In the genomic region with DNA sequence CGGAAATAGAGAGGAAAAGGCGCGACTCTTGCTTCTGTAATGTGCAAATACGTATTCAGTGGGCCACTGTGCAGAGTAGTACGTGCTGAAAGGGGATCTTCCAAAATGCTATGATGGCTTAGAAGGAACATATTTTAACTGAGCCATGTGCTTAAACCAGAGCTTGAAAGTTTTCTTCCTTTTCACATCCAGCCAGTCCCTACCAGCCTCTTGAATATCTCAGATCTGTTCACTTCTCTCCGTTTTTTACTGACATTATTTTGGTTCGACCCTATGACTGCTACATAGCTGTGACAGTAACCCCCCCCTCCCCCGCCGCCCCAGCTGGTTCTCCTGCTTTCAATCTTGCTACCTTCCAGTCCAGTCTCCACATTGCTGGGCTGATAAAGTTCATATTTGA, we compare ENCODE assay signal across 8 cellular contexts. TPM values are rescaled to one million over a fixed set of nuclear protein-coding genes. Genes with fewer than 3 reads are reported as not detected.
DNase-seq lines count a peak whose midpoint lies in the region; ATAC-seq, FAIRE-seq and TF ChIP-seq lines count a peak whose summit lies in the region.

No MANE protein-coding gene starts in this region.

- 0% methylated on average over 9 of the region's 9 CpGs; no CpG with 5 or more reads in 1 of the 2 experiments for WGBS in H1 (ENCODE audit: extremely low coverage in 1 of 2, insufficient coverage in 1 of 2, insufficient read length in 1 of 2, insufficient replicate concordance in 2 of 2, low coverage in 1 of 2, low lambda C conversion rate in 2 of 2, missing lambda C conversion rate in 1 of 2), 2 experiments

- no peak overlapping the region for H3K14ac ChIP-seq in H1 (ENCODE audit: insufficient read length)

- TF ChIP-seq EP300 in H1 (IDR thresholded peaks at IDR 0.05; ENCODE audit: borderline replicate concordance in 1 of 2, low read depth in 2 of 2, low read length in 2 of 2), result no peak

- H3K9me3 ChIP-seq in OCI-LY7 (ENCODE audit: low read length) (no peaks in the 10 kb centered on the region), H1 (ENCODE audit: insufficient read depth in 2 of 2, low read depth in 1 of 2, low read length in 1 of 2) (no peaks in the 10 kb centered on the region), parathyroid adenoma (ENCODE audit: control insufficient read depth, low read length) (no peaks in the 10 kb centered on the region)

- H3K23ac ChIP-seq in H1 (ENCODE audit: insufficient read length), result no peak overlapping the region

- CTCF ChIA-PET in OCI-LY7 (lab: Charles Lee; ENCODE audit: unreplicated experiment) (interaction anchor here (0.8 to 1.4 kb wide), 5 partner anchors 9 to 390 kb away, joined by 3 to 5 read pairs (median 3); no protein-coding TSS in a partner anchor), H1 (lab: Charles Lee; ENCODE audit: partially characterized antibody) (interaction anchor here (1.4 to 8.2 kb wide), 3 partner anchors 10 to 131 kb away, joined by 3 to 82 read pairs (median 7); no protein-coding TSS in a partner anchor)

- no peak overlapping the region for H4K91ac ChIP-seq in H1 (replicated peaks; ENCODE audit: insufficient read length, low read length)

- H3K27ac ChIP-seq in OCI-LY7 (ENCODE audit: low read depth, low read length, poor library complexity, severe bottlenecking), result peak overlapping the region; percentile 67
- H3K27ac ChIP-seq in H1 (ENCODE audit: low read depth, low read length), result no peak overlapping the region; the same call in 1 of the 2 replicates
- no peak overlapping the region for H3K27ac ChIP-seq in parathyroid adenoma

- H3K27me3 ChIP-seq in GM06990 (replicated peaks; ENCODE audit: control insufficient read depth, insufficient read depth, low read length) (no peaks in the 10 kb centered on the region), H1 (replicated peaks in 1 of 4; ENCODE audit: control insufficient read depth in 3 of 4, extremely low read depth in 1 of 4, insufficient read depth in 3 of 4, low read length in 3 of 4) (no peaks in the 10 kb centered on the region), parathyroid adenoma (ENCODE audit: control insufficient read depth, insufficient read depth, low read length) (no peaks in the 10 kb centered on the region)

- no peak overlapping the region for H2BK5ac ChIP-seq in H1 (ENCODE audit: low read depth, low read length)

- ATAC-seq in HG03571 (IDR thresholded peaks at IDR 0.05; ENCODE audit: unreplicated experiment) (no peak), GM21390 (IDR thresholded peaks at IDR 0.05; ENCODE audit: unreplicated experiment) (no peak), GM21423 (IDR thresholded peaks at IDR 0.05; ENCODE audit: unreplicated experiment) (no peak)

- no peak for TF ChIP-seq POLR2A in H1 (IDR thresholded peaks at IDR 0.05; ENCODE audit: control extremely low read depth in 1 of 2, low read depth in 2 of 2, low read length in 2 of 2)

- H3K23me2 ChIP-seq in H1 (ENCODE audit: low read depth, low read length), result peaks cover 13% of the 10 kb centered on the region

- DNase-seq in GM06990 (ENCODE audit: extremely low read depth, insufficient read length) (no peak), OCI-LY7 (ENCODE audit: low spot score) (peak; percentile 42), H1 (ENCODE audit: low read depth in 1 of 2, low spot score in 2 of 2) (no peak), DMS79 treated with DMSO at 0.1 percent for 48 hours (lab: John Stamatoyannopoulos, UW) (no peak)

- no peak overlapping the region for H2BK15ac ChIP-seq in H1 (ENCODE audit: low read length)

- peaks cover 65% of the 10 kb centered on the region for H3K4me1 ChIP-seq in OCI-LY7 (ENCODE audit: insufficient read depth, low read length, poor library complexity, severe bottlenecking)
- peaks cover 0 to 7% (median 5%) of the 10 kb centered on the region in 4 experiments; a peak in 5 of 7 replicates for H3K4me1 ChIP-seq in H1 (replicated peaks in 1 of 4; ENCODE audit: control insufficient read depth in 3 of 4, insufficient read depth in 4 of 4, low read length in 3 of 4)
- no peaks in the 10 kb centered on the region for H3K4me1 ChIP-seq in parathyroid adenoma

- peaks cover 3% of the 10 kb centered on the region for H3K79me1 ChIP-seq in H1 (ENCODE audit: low read depth, low read length)

- no peak for TF ChIP-seq CTCF in GM06990 (IDR thresholded peaks at IDR 0.05; ENCODE audit: insufficient read depth, low read length, poor library complexity, severe bottlenecking)
- no peak for TF ChIP-seq CTCF in OCI-LY7 (conservative IDR thresholded peaks at IDR 0.05; ENCODE audit: low read length)
- no peak for TF ChIP-seq CTCF in H1 (IDR thresholded peaks at IDR 0.05; ENCODE audit: control extremely low read depth in 1 of 3, insufficient read depth in 1 of 3, low read depth in 1 of 3, low read length in 3 of 3)
- no peak for TF ChIP-seq CTCF in parathyroid adenoma (IDR thresholded peaks at IDR 0.05)

- H2BK20ac ChIP-seq in H1 (ENCODE audit: low read length), result no peak overlapping the region

- H4K8ac ChIP-seq in H1 (ENCODE audit: extremely low read depth, insufficient read depth, low read length), result no peak overlapping the region

- FAIRE-seq in H1 (lab: Jason Lieb, UNC), result no peak

- intact Hi-C loops in OCI-LY7 (cut with micrococcal nuclease; ENCODE audit: unreplicated experiment), result loop anchor here (10.0 kb wide), 1 partner anchor 293 kb away; a partner anchor contains a TSS

- H2BK120ac ChIP-seq in H1 (replicated peaks; ENCODE audit: low read depth, low read length), result no peak overlapping the region

- H3K4me2 ChIP-seq in OCI-LY7 (ENCODE audit: low read length) (peak overlapping the region; percentile 83), H1 (ENCODE audit: insufficient read depth in 1 of 2, low read depth in 2 of 2, low read length in 2 of 2) (peak overlapping the region; percentile 98 to 100), parathyroid adenoma (ENCODE audit: low read length) (no peak overlapping the region)

- H4K5ac ChIP-seq in H1 (ENCODE audit: insufficient read length, low read depth, low read length), result no peak overlapping the region

- H3K4me3 ChIP-seq in GM06990 (replicated peaks; ENCODE audit: low read depth, low read length), result peak overlapping the region; percentile 88
- H3K4me3 ChIP-seq in OCI-LY7 (ENCODE audit: low read depth, low read length, poor library complexity, severe bottlenecking), result peak overlapping the region; percentile 79
- peak overlapping the region; percentile 79 to 97 (median 87) for H3K4me3 ChIP-seq in H1 (ENCODE audit: extremely low read depth in 1 of 4, insufficient read depth in 2 of 4, low read depth in 3 of 4, low read length in 4 of 4)
- H3K4me3 ChIP-seq in parathyroid adenoma (ENCODE audit: low read depth, low read length), result no peak overlapping the region

- POLR2A ChIA-PET in OCI-LY7 (lab: Charles Lee), result interaction anchor here (0.5 to 4.6 kb wide), 32 partner anchors 9 to 390 kb away, joined by 3 to 36 read pairs (median 3); a partner anchor contains a TSS
- POLR2A ChIA-PET in H1 (lab: Charles Lee; ENCODE audit: partially characterized antibody), result interaction anchor here (0.5 to 2.5 kb wide), 15 partner anchors 17 to 1377 kb away, joined by 3 to 11 read pairs (median 3); a partner anchor contains a TSS

- TF ChIP-seq RAD21 in H1 (IDR thresholded peaks at IDR 0.05 in 1 of 2, conservative IDR thresholded peaks at IDR 0.05 in 1 of 2; ENCODE audit: low read depth in 2 of 2, low read length in 2 of 2), result no peak

- peak overlapping the region; percentile 54 to 85 (median 74) for H3K9ac ChIP-seq in H1 (replicated peaks in 1 of 4; ENCODE audit: extremely low read depth in 1 of 4, low read depth in 3 of 4, low read length in 3 of 4)
- H3K9ac ChIP-seq in parathyroid adenoma, result no peak overlapping the region

- no peaks in the 10 kb centered on the region for H3K36me3 ChIP-seq in GM06990 (ENCODE audit: control insufficient read depth, insufficient read depth, low read length)
- H3K36me3 ChIP-seq in OCI-LY7 (ENCODE audit: insufficient read depth, low read length), result no peaks in the 10 kb centered on the region; the same call in 1 of the 2 replicates
- no peaks in the 10 kb centered on the region for H3K36me3 ChIP-seq in H1 (ENCODE audit: control insufficient read depth in 2 of 4, insufficient read depth in 4 of 4, low read length in 3 of 4)
- no peaks in the 10 kb centered on the region for H3K36me3 ChIP-seq in parathyroid adenoma (ENCODE audit: control insufficient read depth, insufficient read depth, low read length)

- no peaks in the 10 kb centered on the region for H3K9me2 ChIP-seq in OCI-LY7 (ENCODE audit: insufficient read depth, low read length)

- H3K4ac ChIP-seq in H1 (replicated peaks; ENCODE audit: insufficient read length, low read depth, low read length), result no peak overlapping the region

- BruUV-seq in OCI-LY7 (replicated peaks; lab: Mats Ljungman, UMichigan), result TSS peak; percentile 74

- no peak overlapping the region for H3K56ac ChIP-seq in H1 (replicated peaks; ENCODE audit: insufficient read length, low read depth, low read length)

- H4K20me1 ChIP-seq in OCI-LY7 (ENCODE audit: insufficient read depth, low read length), result peaks cover 18% of the 10 kb centered on the region; the same call in 1 of the 2 replicates
- H4K20me1 ChIP-seq in H1 (replicated peaks in 1 of 2; ENCODE audit: control insufficient read depth in 1 of 2, insufficient read depth in 2 of 2, low read length in 2 of 2), result peaks cover 0 to 3% of the 10 kb centered on the region in 2 experiments

- peak overlapping the region; percentile 80 for H2AFZ ChIP-seq in OCI-LY7 (ENCODE audit: low read length)
- peak overlapping the region; percentile 37; the same call in 1 of the 2 replicates for H2AFZ ChIP-seq in H1 (ENCODE audit: low read length)
- peak overlapping the region; percentile 84 for H2AFZ ChIP-seq in parathyroid adenoma

- H3K79me2 ChIP-seq in OCI-LY7 (ENCODE audit: insufficient read depth, low read depth, low read length), result peaks cover 59% of the 10 kb centered on the region
- peaks cover 12 to 70% of the 10 kb centered on the region in 2 experiments for H3K79me2 ChIP-seq in H1 (ENCODE audit: control insufficient read depth in 1 of 2, insufficient read depth in 2 of 2, low read length in 2 of 2)
- H3K79me2 ChIP-seq in parathyroid adenoma, result no peaks in the 10 kb centered on the region

- no peak overlapping the region for H2BK12ac ChIP-seq in H1 (ENCODE audit: low read depth, low read length)

- H3K18ac ChIP-seq in H1 (ENCODE audit: extremely low read depth, low read length), result no peak overlapping the region

- no peak overlapping the region for H2AK5ac ChIP-seq in H1 (ENCODE audit: low read depth, low read length)

RNA-seq across cellular contexts. Expression of a gene that starts 0.6 kb away (rescaled TPM):
- total RNA-seq in OCI-LY7 (2014; rRNA removed; shearing (Covaris generic)), result 14.6 and 16.7 TPM in 2 replicates
- 23.1 and 30.9 TPM in 2 replicates for total RNA-seq in OCI-LY7 (2022)
- total RNA-seq in H1 (2021; fragmentation: NEBNext Ultra II Directional; extraction: Animal tissue kit (Norgen Biotek cat#: 25700)), result 24.0 and 25.7 TPM in 2 replicates
- 6.2 and 11.6 TPM in 2 replicates for polyA plus RNA-seq in H1 (2011; rRNA removed)
- 11.2 TPM for polyA plus RNA-seq in H1 (2011; cell fraction: cytosol; rRNA removed)
- polyA plus RNA-seq in H1 (2011; cell fraction: nucleus; rRNA removed), result 13.7 TPM
- 13.0 to 25.1 TPM (median 22.2 TPM) in 4 replicates for polyA plus RNA-seq in H1 (2012, experiment 1 of 2)
- polyA plus RNA-seq in H1 (2012, experiment 2 of 2), result 1.9 TPM
- polyA plus RNA-seq in H1 (2013, experiment 1 of 2), result 18.6 TPM
- 18.7 TPM for polyA plus RNA-seq in H1 (2013, experiment 2 of 2)
- 38.5 and 40.0 TPM in 2 replicates for polyA minus RNA-seq in H1 (2011; rRNA and poly(A)+ RNA removed)
- polyA minus RNA-seq in H1 (2011; cell fraction: cytosol; rRNA and poly(A)+ RNA removed), result 11.2 TPM
- polyA minus RNA-seq in H1 (2011; cell fraction: nucleus; rRNA and poly(A)+ RNA removed), result 51.0 TPM

RNA-seq across cellular contexts. Expression of a gene that starts 1.9 kb away (rescaled TPM):
- total RNA-seq in OCI-LY7 (2014; rRNA removed; shearing (Covaris generic)), result 6.5 and 11.0 TPM in 2 replicates
- 17.4 and 18.3 TPM in 2 replicates for total RNA-seq in OCI-LY7 (2022)
- total RNA-seq in H1 (2021; fragmentation: NEBNext Ultra II Directional; extraction: Animal tissue kit (Norgen Biotek cat#: 25700)), result 62.6 and 63.8 TPM in 2 replicates
- 44.2 and 84.4 TPM in 2 replicates for polyA plus RNA-seq in H1 (2011; rRNA removed)
- 61.6 TPM for polyA plus RNA-seq in H1 (2011; cell fraction: cytosol; rRNA removed)
- polyA plus RNA-seq in H1 (2011; cell fraction: nucleus; rRNA removed), result 24.4 TPM
- 53.0 to 122 TPM (median 59.7 TPM) in 4 replicates for polyA plus RNA-seq in H1 (2012, experiment 1 of 2)
- 34.4 TPM for polyA plus RNA-seq in H1 (2012, experiment 2 of 2)
- polyA plus RNA-seq in H1 (2013, experiment 1 of 2), result 90.8 TPM
- 95.5 TPM for polyA plus RNA-seq in H1 (2013, experiment 2 of 2)
- polyA minus RNA-seq in H1 (2011; rRNA and poly(A)+ RNA removed), result 45.8 and 58.1 TPM in 2 replicates
- 43.3 TPM for polyA minus RNA-seq in H1 (2011; cell fraction: cytosol; rRNA and poly(A)+ RNA removed)
- 26.4 TPM for polyA minus RNA-seq in H1 (2011; cell fraction: nucleus; rRNA and poly(A)+ RNA removed)
